Comparison of ENCODE assay signal across 14 cellular contexts in genomic region chr12:91994208-91994797, GRCh38.
DNase-seq lines count a peak whose midpoint lies in the region; ATAC-seq and TF ChIP-seq lines count a peak whose summit lies in the region.
"Had no signal": no experiment of that assay in that cellular context is flagged by ENCODE, and none has a peak within 500 bp of the region (broad histone marks: within the 10 kb centered on the region; RNA-seq: fewer than 3 reads in every experiment).

No MANE protein-coding gene starts in this region.

- DNase-seq in DMS 273 (lab: John Stamatoyannopoulos, UW; ENCODE audit: unreplicated experiment) (peak; percentile 3), DMS 273 treated with DMSO at 0.1 percent for 48 hours (lab: John Stamatoyannopoulos, UW) (no peak), left ventricle myocardium superior (no peak), left cardiac atrium (no peak), endodermal cell (no peak), suprapubic skin (ENCODE audit: low spot score in 2 of 2) (no peak), HAP-1 (ENCODE audit: low spot score in 2 of 2) (no peak), esophagus muscularis mucosa (ENCODE audit: extremely low spot score) (no peak)
- DNase-seq: KBM-7, NCI-H1048, NCI-H2029 had no signal

- TF ChIP-seq POLR2A in suprapubic skin (IDR thresholded peaks at IDR 0.05) (no peak), esophagus muscularis mucosa (IDR thresholded peaks at IDR 0.05; ENCODE audit: low read depth) (no peak)

- H3K4me3 ChIP-seq in endodermal cell (ENCODE audit: low read length) (no peak overlapping the region), suprapubic skin (peak overlapping the region; percentile 12), HAP-1 (no peak overlapping the region), esophagus muscularis mucosa (no peak overlapping the region)
- H3K4me3 ChIP-seq: BLaER1 treated with 17β-estradiol and CSF1 and Interleukin-3, amounts not matched to agents 10 nM and 100 nM had no signal

- H3K4me3 Mint-ChIP-seq in endodermal cell, result no peak overlapping the region

- WGBS in endodermal cell (ENCODE audit: insufficient coverage in 1 of 2, insufficient read length in 1 of 2), 2 experiments, result 81 to 90% methylated on average over 2 to 5 of the region's 5 CpGs
- 23% methylated on average over 5 of the region's 5 CpGs for WGBS in suprapubic skin
- 76% methylated on average over 5 of the region's 5 CpGs for WGBS in esophagus muscularis mucosa

- TF ChIP-seq CTCF in endodermal cell (conservative IDR thresholded peaks at IDR 0.05) (no peak), suprapubic skin (IDR thresholded peaks at IDR 0.05) (no peak), esophagus muscularis mucosa (IDR thresholded peaks at IDR 0.05) (no peak)

- no peaks in the 10 kb centered on the region for H3K4me1 ChIP-seq in endodermal cell (ENCODE audit: control insufficient read depth, insufficient read depth, low read length)
- peaks cover 11% of the 10 kb centered on the region for H3K4me1 ChIP-seq in suprapubic skin
- H3K4me1 ChIP-seq in HAP-1, result no peaks in the 10 kb centered on the region; the same call in 1 of the 2 replicates
- H3K4me1 ChIP-seq in esophagus muscularis mucosa, result peaks cover 0 to 6% (median 0%) of the 10 kb centered on the region in 4 donors
- H3K4me1 ChIP-seq: BLaER1 treated with 17β-estradiol and CSF1 and Interleukin-3, amounts not matched to agents 10 nM and 100 nM had no signal

- H3K9me3 Mint-ChIP-seq in endodermal cell, result peaks cover 4% of the 10 kb centered on the region

- no peak overlapping the region for H3K9ac ChIP-seq in endodermal cell (ENCODE audit: extremely low read depth, low read length, poor library complexity, severe bottlenecking)
- H3K9ac ChIP-seq: BLaER1 treated with 17β-estradiol and CSF1 and Interleukin-3, amounts not matched to agents 10 nM and 100 nM had no signal

- no peak for TF ChIP-seq EP300 in suprapubic skin (IDR thresholded peaks at IDR 0.05)
- TF ChIP-seq EP300 in esophagus muscularis mucosa (IDR thresholded peaks at IDR 0.05), result no peak

- peaks cover 6% of the 10 kb centered on the region for H3K4me1 Mint-ChIP-seq in endodermal cell

- in situ Hi-C loops in HAP-1 (cut with MboI; ENCODE audit: low sequenced_read_pairs), result no loop called here

- H3K27ac ChIP-seq in endodermal cell (ENCODE audit: low read depth, low read length), result peak overlapping the region; percentile 75
- no peak overlapping the region for H3K27ac ChIP-seq in suprapubic skin
- no peak overlapping the region for H3K27ac ChIP-seq in esophagus muscularis mucosa (replicated peaks in 1 of 4)
- H3K27ac ChIP-seq: 22Rv1; BLaER1 treated with 17β-estradiol and CSF1 and Interleukin-3, amounts not matched to agents 10 nM and 100 nM; HL-60 had no signal

- no peaks in the 10 kb centered on the region for H3K27me3 Mint-ChIP-seq in endodermal cell (ENCODE audit: insufficient read depth)

- H3K36me3 ChIP-seq in endodermal cell (ENCODE audit: control insufficient read depth, insufficient read depth, low read length) (no peaks in the 10 kb centered on the region), suprapubic skin (no peaks in the 10 kb centered on the region), HAP-1 (replicated peaks) (no peaks in the 10 kb centered on the region), esophagus muscularis mucosa (no peaks in the 10 kb centered on the region)
- H3K36me3 ChIP-seq: BLaER1 treated with 17β-estradiol and CSF1 and Interleukin-3, amounts not matched to agents 10 nM and 100 nM had no signal

- H3K27me3 ChIP-seq in endodermal cell (ENCODE audit: control insufficient read depth, insufficient read depth, low read length, poor library complexity, severe bottlenecking) (no peaks in the 10 kb centered on the region), suprapubic skin (no peaks in the 10 kb centered on the region), HAP-1 (ENCODE audit: low read depth) (no peaks in the 10 kb centered on the region), esophagus muscularis mucosa (no peaks in the 10 kb centered on the region)
- H3K27me3 ChIP-seq: BLaER1 treated with 17β-estradiol and CSF1 and Interleukin-3, amounts not matched to agents 10 nM and 100 nM had no signal

- intact Hi-C loops in left ventricle myocardium superior (cut with micrococcal nuclease) (no loop called here), left cardiac atrium (cut with DNase I) (no loop called here), esophagus muscularis mucosa (cut with DNase I) (loop anchor here (10.0 kb wide), 1 partner anchor 570 kb away; no protein-coding TSS in a partner anchor)

- no peak overlapping the region for H3K27ac Mint-ChIP-seq in endodermal cell

- H3K9me3 ChIP-seq in endodermal cell (ENCODE audit: control insufficient read depth, low read length) (peaks cover 6% of the 10 kb centered on the region), suprapubic skin (no peaks in the 10 kb centered on the region), HAP-1 (no peaks in the 10 kb centered on the region), esophagus muscularis mucosa (no peaks in the 10 kb centered on the region)

- peak; percentile 54 for ATAC-seq in left ventricle myocardium superior
- ATAC-seq in left cardiac atrium, result no peak

- H3K36me3 Mint-ChIP-seq in endodermal cell (ENCODE audit: low read depth), result no peaks in the 10 kb centered on the region
